In the genomic region with DNA sequence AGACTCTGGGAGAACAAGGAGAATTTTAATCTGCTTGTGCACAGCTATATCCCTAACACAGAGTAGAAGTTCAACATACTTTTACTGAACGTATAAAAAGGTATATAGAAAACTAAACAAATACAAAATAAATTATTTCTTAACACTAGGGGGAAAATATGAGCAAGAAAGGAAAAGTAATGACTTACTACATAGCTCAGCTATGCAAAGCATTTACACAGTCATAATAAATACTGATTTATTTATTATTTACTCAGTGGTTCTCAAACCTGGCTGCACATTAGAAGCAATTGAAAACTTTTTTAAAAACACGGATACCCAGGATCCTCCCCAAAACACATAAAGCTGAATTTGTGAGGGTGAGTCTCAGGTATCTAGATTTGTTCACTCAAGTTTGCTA, we compare ENCODE assay signal across 17 cellular contexts.
DNase-seq lines count a peak whose midpoint lies in the region; FAIRE-seq and TF ChIP-seq lines count a peak whose summit lies in the region.
"Had no signal": no experiment of that assay in that cellular context is flagged by ENCODE, and none has a peak within 500 bp of the region (broad histone marks: within the 10 kb centered on the region; RNA-seq: fewer than 3 reads in every experiment).

No MANE protein-coding gene starts in this region.

- TF ChIP-seq CTCF in astrocyte (IDR thresholded peaks at IDR 0.05; ENCODE audit: insufficient read depth, low read depth, low read length): no peak
- TF ChIP-seq CTCF in fibroblast of lung (conservative IDR thresholded peaks at IDR 0.05 in 1 of 2, IDR thresholded peaks at IDR 0.05 in 1 of 2; ENCODE audit: low read depth in 1 of 2, low read length in 2 of 2): no peak

- H3K27ac ChIP-seq in GM23248 (no peak overlapping the region), astrocyte (ENCODE audit: low read depth, low read length) (no peak overlapping the region), fibroblast of lung (ENCODE audit: insufficient read depth, low read length) (no peak overlapping the region)
- H3K27ac ChIP-seq: PC-9 had no signal

- 43 to 51% methylated on average over 2 of the region's 2 CpGs for WGBS in GM23248 (ENCODE audit: low coverage in 1 of 2, low lambda C conversion rate in 2 of 2, missing lambda C conversion rate in 2 of 2), 2 experiments

- no peak overlapping the region for H3K27ac Mint-ChIP-seq in astrocyte (ENCODE audit: unreplicated experiment)
- H3K27ac Mint-ChIP-seq in activated CD4-positive, alpha-beta memory T cell treated with anti-CD3 and anti-CD28 coated beads, Interleukin-2, amount 10 ng/mL, durations not matched to agents 7 days and 5 days: no peak overlapping the region
- H3K27ac Mint-ChIP-seq: IgD-negative memory B cell had no signal

- no peaks in the 10 kb centered on the region for H3K9me2 ChIP-seq in GM23248 (ENCODE audit: insufficient read depth)

- H3F3A ChIP-seq in GM23248 (ENCODE audit: insufficient read depth): no peaks in the 10 kb centered on the region

- H3K4me3 Mint-ChIP-seq in astrocyte (ENCODE audit: unreplicated experiment): no peak overlapping the region
- no peak overlapping the region for H3K4me3 Mint-ChIP-seq in activated CD4-positive, alpha-beta memory T cell treated with anti-CD3 and anti-CD28 coated beads, Interleukin-2, amount 10 ng/mL, durations not matched to agents 7 days and 5 days
- H3K4me3 Mint-ChIP-seq: CD4-positive, CD25-positive, alpha-beta regulatory T cell; IgD-negative memory B cell had no signal

- POLR2A ChIA-PET in activated CD4-positive, alpha-beta memory T cell treated with anti-CD3 and anti-CD28 coated beads, Interleukin-2, amount 10 ng/mL, durations not matched to agents 7 days and 5 days (lab: Charles Lee): no interaction called here

- H3K9me3 ChIP-seq in GM23248 (ENCODE audit: low read depth) (no peaks in the 10 kb centered on the region), astrocyte (ENCODE audit: insufficient read depth, low read depth, low read length) (no peaks in the 10 kb centered on the region), fibroblast of lung (ENCODE audit: control insufficient read depth, insufficient read depth, low read depth, low read length) (no peaks in the 10 kb centered on the region)

- no peaks in the 10 kb centered on the region for H3K36me3 ChIP-seq in GM23248 (ENCODE audit: low read depth)
- no peaks in the 10 kb centered on the region for H3K36me3 ChIP-seq in astrocyte (ENCODE audit: insufficient read depth, low read length)
- H3K36me3 ChIP-seq in fibroblast of lung (ENCODE audit: control insufficient read depth, insufficient read depth, low read length): no peaks in the 10 kb centered on the region

- DNase-seq in AG08395 (ENCODE audit: low spot score) (peak; percentile 25), GM23248 (peak; percentile 58), astrocyte (ENCODE audit: low read depth) (peak; percentile 7), fibroblast of lung (ENCODE audit: low read depth in 2 of 2) (peak; percentile 12 to 23), DMS53 (lab: John Stamatoyannopoulos, UW) (no peak), KBM-7 (no peak), NCI-H526 treated with DMSO at 0.1 percent for 48 hours (lab: John Stamatoyannopoulos, UW) (no peak)
- no peak for DNase-seq in activated CD4-positive, alpha-beta memory T cell treated with anti-CD3 and anti-CD28 coated beads, Interleukin-2, amount 10 ng/mL, durations not matched to agents 7 days and 5 days
- DNase-seq: CD4-positive, CD25-positive, alpha-beta regulatory T cell; DMS79 treated with DMSO at 0.1 percent for 48 hours; H7; NCI-H1436 treated with DMSO at 0.1 percent for 48 hours; NCI-H2081 treated with DMSO at 0.1 percent for 48 hours; NCI-H226; NCI-H69; PC-9 had no signal

- H3K27me3 Mint-ChIP-seq in astrocyte (ENCODE audit: low read depth, unreplicated experiment): no peaks in the 10 kb centered on the region
- peaks cover 41% of the 10 kb centered on the region for H3K27me3 Mint-ChIP-seq in activated CD4-positive, alpha-beta memory T cell treated with anti-CD3 and anti-CD28 coated beads, Interleukin-2, amount 10 ng/mL, durations not matched to agents 7 days and 5 days

- H3K79me2 ChIP-seq in GM23248 (ENCODE audit: insufficient read depth) (no peaks in the 10 kb centered on the region), astrocyte (ENCODE audit: insufficient read depth, low read length) (no peaks in the 10 kb centered on the region), fibroblast of lung (ENCODE audit: control insufficient read depth, insufficient read depth, low read length) (no peaks in the 10 kb centered on the region)

- in situ Hi-C loops in GM23248 (cut with MboI): no loop called here
- in situ Hi-C loops in KBM-7 (cut with MboI; ENCODE audit: low pct_unique_long_range_greater_than_20kb, low sequenced_read_pairs): no loop called here

- H3K9me3 Mint-ChIP-seq in astrocyte (ENCODE audit: unreplicated experiment): no peaks in the 10 kb centered on the region
- H3K9me3 Mint-ChIP-seq in activated CD4-positive, alpha-beta memory T cell treated with anti-CD3 and anti-CD28 coated beads, Interleukin-2, amount 10 ng/mL, durations not matched to agents 7 days and 5 days: no peaks in the 10 kb centered on the region
- H3K9me3 Mint-ChIP-seq: CD4-positive, CD25-positive, alpha-beta regulatory T cell; IgD-negative memory B cell had no signal

- CTCF ChIA-PET in activated CD4-positive, alpha-beta memory T cell treated with anti-CD3 and anti-CD28 coated beads, Interleukin-2, amount 10 ng/mL, durations not matched to agents 7 days and 5 days (lab: Charles Lee): no interaction called here

- no peaks in the 10 kb centered on the region for H3K27me3 ChIP-seq in GM23248 (replicated peaks; ENCODE audit: insufficient read depth)
- no peaks in the 10 kb centered on the region for H3K27me3 ChIP-seq in astrocyte (ENCODE audit: insufficient read depth, low read length)
- no peaks in the 10 kb centered on the region for H3K27me3 ChIP-seq in fibroblast of lung (ENCODE audit: control insufficient read depth, insufficient read depth, low read length)

- no peaks in the 10 kb centered on the region for H3K36me3 Mint-ChIP-seq in astrocyte (ENCODE audit: low read depth, unreplicated experiment)
- no peaks in the 10 kb centered on the region for H3K36me3 Mint-ChIP-seq in activated CD4-positive, alpha-beta memory T cell treated with anti-CD3 and anti-CD28 coated beads, Interleukin-2, amount 10 ng/mL, durations not matched to agents 7 days and 5 days (ENCODE audit: low read depth)
- H3K36me3 Mint-ChIP-seq: CD4-positive, CD25-positive, alpha-beta regulatory T cell; IgD-negative memory B cell had no signal

- H3K4me1 ChIP-seq in GM23248 (ENCODE audit: insufficient read depth) (peaks cover 9% of the 10 kb centered on the region), astrocyte (ENCODE audit: insufficient read depth, low read length) (no peaks in the 10 kb centered on the region), fibroblast of lung (ENCODE audit: control insufficient read depth, extremely low read depth, insufficient read depth, low read length) (no peaks in the 10 kb centered on the region)

- no peak overlapping the region for H3K9ac ChIP-seq in GM23248
- H3K9ac ChIP-seq in astrocyte (ENCODE audit: low read length): no peak overlapping the region
- no peak overlapping the region for H3K9ac ChIP-seq in fibroblast of lung (ENCODE audit: insufficient read depth, low read length)

- no peak overlapping the region for H2AFZ ChIP-seq in GM23248
- no peak overlapping the region for H2AFZ ChIP-seq in astrocyte (ENCODE audit: low read depth, low read length)
- H2AFZ ChIP-seq in fibroblast of lung (ENCODE audit: low read length): no peak overlapping the region
- H2AFZ ChIP-seq: PC-9 had no signal

- H3K4me1 Mint-ChIP-seq in astrocyte (ENCODE audit: low read depth, unreplicated experiment): no peaks in the 10 kb centered on the region
- H3K4me1 Mint-ChIP-seq in activated CD4-positive, alpha-beta memory T cell treated with anti-CD3 and anti-CD28 coated beads, Interleukin-2, amount 10 ng/mL, durations not matched to agents 7 days and 5 days: no peaks in the 10 kb centered on the region
- H3K4me1 Mint-ChIP-seq: CD4-positive, CD25-positive, alpha-beta regulatory T cell; IgD-negative memory B cell had no signal

- FAIRE-seq in astrocyte (lab: Jason Lieb, UNC): no peak

- H3K4me2 ChIP-seq in GM23248 (ENCODE audit: unreplicated experiment) (peak overlapping the region; percentile 56), astrocyte (ENCODE audit: low read length) (no peak overlapping the region), fibroblast of lung (ENCODE audit: extremely low read depth, insufficient read depth, low read length) (no peak overlapping the region)
- H3K4me2 ChIP-seq: PC-9 had no signal

- no peak overlapping the region for H3K4me3 ChIP-seq in GM23248
- no peak overlapping the region for H3K4me3 ChIP-seq in astrocyte (ENCODE audit: insufficient read depth, low read depth, low read length)
- no peak overlapping the region for H3K4me3 ChIP-seq in fibroblast of lung (replicated peaks in 1 of 4; ENCODE audit: control extremely low read depth in 1 of 4, insufficient read depth in 1 of 4, low read depth in 3 of 4, low read length in 4 of 4)
- H3K4me3 ChIP-seq: PC-9 had no signal

- H4K20me1 ChIP-seq in GM23248 (ENCODE audit: insufficient read depth) (0 out of 2 replicates have a peak, but pooled peaks cover 3% of the 10 kb centered on the region), astrocyte (ENCODE audit: insufficient read depth, low read length) (no peaks in the 10 kb centered on the region), fibroblast of lung (ENCODE audit: control insufficient read depth, extremely low read depth, insufficient read depth, low read length) (no peaks in the 10 kb centered on the region)

Comparison
In these comparisons a context has a peak if more than half of its experiments do, and no peak if none do; other contexts are left out.
1. DNase-seq: peak in AG08395 (single experiment), GM23248 (single experiment), astrocyte (single experiment) and fibroblast of lung (2 of 2); none in DMS53 (single experiment), KBM-7 (single experiment), activated CD4-positive, alpha-beta memory T cell treated with anti-CD3 and anti-CD28 coated beads, Interleukin-2, amount 10 ng/mL, durations not matched to agents 7 days and 5 days (single experiment) and NCI-H526 treated with DMSO at 0.1 percent for 48 hours (single experiment).